Comparison of ENCODE assay signal across 12 cellular contexts in genomic region chr5:142507528-142507927, GRCh38.
A peak's percentile ranks its signal among the peaks of the same experiment; 100 is the strongest.
DNase-seq lines count a peak whose midpoint lies in the region; ATAC-seq, FAIRE-seq and TF ChIP-seq lines count a peak whose summit lies in the region.
"Had no signal": no experiment of that assay in that cellular context is flagged by ENCODE, and none has a peak within 500 bp of the region (broad histone marks: within the 10 kb centered on the region; RNA-seq: fewer than 3 reads in every experiment).

No MANE protein-coding gene starts in this region.

- no peak overlapping the region for H3K23ac ChIP-seq in mesenchymal stem cell (ENCODE audit: low read length in 2 of 2)

- no peak for TF ChIP-seq POLR2A in H54 (IDR thresholded peaks at IDR 0.05; ENCODE audit: low read depth, low read length)

- H2BK15ac ChIP-seq in mesenchymal stem cell (ENCODE audit: low read depth, poor library complexity, severe bottlenecking) = no peak overlapping the region

- H3K4me1 ChIP-seq in mesenchymal stem cell (ENCODE audit: control insufficient read depth, insufficient read depth, low read depth, low read length) = peaks cover 13% of the 10 kb centered on the region
- H3K4me1 ChIP-seq in HAP-1 = no peaks in the 10 kb centered on the region

- H3K4me3 ChIP-seq in mesenchymal stem cell (ENCODE audit: insufficient read depth in 1 of 2, low read depth in 1 of 2, low read length in 2 of 2) (no peak overlapping the region), HAP-1 (no peak overlapping the region)

- no peak overlapping the region for H2BK120ac ChIP-seq in mesenchymal stem cell (ENCODE audit: low read depth, low read length)

- peak overlapping the region; percentile 9 for H3K27ac ChIP-seq in mesenchymal stem cell (ENCODE audit: low read length, poor library complexity, severe bottlenecking)

- H2BK5ac ChIP-seq in mesenchymal stem cell (ENCODE audit: low read depth, low read length, poor library complexity, severe bottlenecking) = no peak overlapping the region

- H3K18ac ChIP-seq in mesenchymal stem cell (ENCODE audit: low read depth in 1 of 2, low read length in 2 of 2) = no peak overlapping the region

- no peak for FAIRE-seq in H54 (lab: Jason Lieb, UNC)

- H3K4ac ChIP-seq in mesenchymal stem cell (ENCODE audit: low read depth in 1 of 2, low read length in 2 of 2) = no peak overlapping the region

- ATAC-seq in GM21619 (IDR thresholded peaks at IDR 0.05; ENCODE audit: unreplicated experiment) (peak; percentile 69), GM18870 (IDR thresholded peaks at IDR 0.05; ENCODE audit: unreplicated experiment) (no peak)

- no peak overlapping the region for H4K8ac ChIP-seq in mesenchymal stem cell (ENCODE audit: low read length)

- H3K9me3 ChIP-seq in mesenchymal stem cell (ENCODE audit: control insufficient read depth, low read length) (no peaks in the 10 kb centered on the region), HAP-1 (no peaks in the 10 kb centered on the region)

- H4K91ac ChIP-seq in mesenchymal stem cell (ENCODE audit: low read length) = no peak overlapping the region

- peak; percentile 88 for DNase-seq in DMS53 (lab: John Stamatoyannopoulos, UW)
- peak; percentile 26 to 40 for DNase-seq in activated CD4-positive, alpha-beta T cell treated with anti-CD3 and anti-CD28 coated beads, Interleukin-2, amount 50 U/mL, for 48 hours
- DNase-seq in mesenchymal stem cell = no peak
- no peak for DNase-seq in GM03348 (ENCODE audit: low spot score)
- DNase-seq in HAP-1 (ENCODE audit: low spot score in 2 of 2) = no peak
- DNase-seq in H54 (ENCODE audit: insufficient read length, low spot score) = no peak
- DNase-seq: DMS79, foreskin melanocyte, HFFc6, NCI-H345 had no signal

- H3K36me3 ChIP-seq in mesenchymal stem cell (ENCODE audit: control insufficient read depth in 1 of 2, insufficient read depth in 2 of 2, low read depth in 1 of 2, low read length in 2 of 2) = peaks cover 0 to 10% of the 10 kb centered on the region in 2 experiments
- no peaks in the 10 kb centered on the region for H3K36me3 ChIP-seq in HAP-1 (replicated peaks)

- no peak overlapping the region for H3K14ac ChIP-seq in mesenchymal stem cell (ENCODE audit: low read length in 2 of 2)

- in situ Hi-C loops in HAP-1 (cut with MboI; ENCODE audit: low sequenced_read_pairs) = no loop called here

- H3K79me1 ChIP-seq in mesenchymal stem cell (replicated peaks; ENCODE audit: low read length, poor library complexity, severe bottlenecking) = no peaks in the 10 kb centered on the region

- H3K27me3 ChIP-seq in mesenchymal stem cell (ENCODE audit: control insufficient read depth in 1 of 2, insufficient read depth in 1 of 2, low read length in 2 of 2) (no peaks in the 10 kb centered on the region), HAP-1 (ENCODE audit: low read depth) (peaks cover 4% of the 10 kb centered on the region; the same call in 1 of the 2 replicates)

- H2BK12ac ChIP-seq in mesenchymal stem cell (ENCODE audit: low read length in 2 of 2) = no peak overlapping the region

- no peak overlapping the region for H2AK5ac ChIP-seq in mesenchymal stem cell (ENCODE audit: low read length, severe bottlenecking)

- H3K4me2 ChIP-seq in mesenchymal stem cell (ENCODE audit: low read length, poor library complexity, severe bottlenecking) = no peak overlapping the region

- H2AFZ ChIP-seq in mesenchymal stem cell (ENCODE audit: low read depth, low read length) = no peak overlapping the region

- H3K9ac ChIP-seq in mesenchymal stem cell (ENCODE audit: low read length) = peak overlapping the region; percentile 7

- WGBS in mesenchymal stem cell = 55% methylated on average over 9 of the region's 9 CpGs

Comparison
In these comparisons a context has a peak if more than half of its experiments do, and no peak if none do; other contexts are left out.
1. DNase-seq: peak in DMS53 (single experiment) and activated CD4-positive, alpha-beta T cell treated with anti-CD3 and anti-CD28 coated beads, Interleukin-2, amount 50 U/mL, for 48 hours (2 of 2); none in mesenchymal stem cell (single experiment), GM03348 (single experiment), HAP-1 (0 of 2) and H54 (single experiment).